Comparison of ENCODE assay signal across 10 cellular contexts in genomic region chr11:30019481-30019880, GRCh38. TPM values are rescaled to one million over a fixed set of nuclear protein-coding genes. Genes with fewer than 3 reads are reported as not detected.
"Had no signal": no experiment of that assay in that cellular context is flagged by ENCODE, and none has a peak within 500 bp of the region (broad histone marks: within the 10 kb centered on the region; RNA-seq: fewer than 3 reads in every experiment).

No MANE protein-coding gene starts in this region.

- DNase-seq: IMR-90, KBM-7, KG1 had no signal

- H3K9ac ChIP-seq: KMS-11 had no signal

- FAIRE-seq: HepG2, HTR-8/SVneo, K562 had no signal

- H3K27ac ChIP-seq: HL-60, KMS-11 had no signal

- ATAC-seq: HepG2, K562 had no signal

- H3K4me3 ChIP-seq: K562 had no signal

- H3K4me2 ChIP-seq: KMS-11 had no signal

RNA-seq across cellular contexts. Expression of gene KCNA4, which starts 2.7 kb away (rescaled TPM):
- total RNA-seq: HepG2, HT1080, IMR-90, K562 had no signal
- polyA plus RNA-seq: HepG2, IgD-negative memory B cell, IMR-90, K562 had no signal
